ENCODE assay signal across 17 cellular contexts in genomic region chr19:9566729-9567128, GRCh38. TPM values are rescaled to one million over a fixed set of nuclear protein-coding genes. Genes with fewer than 3 reads are reported as not detected.
A peak's percentile ranks its signal among the peaks of the same experiment; 100 is the strongest.
DNase-seq lines count a peak whose midpoint lies in the region; ATAC-seq and TF ChIP-seq lines count a peak whose summit lies in the region.
"Had no signal": no experiment of that assay in that cellular context is flagged by ENCODE, and none has a peak within 500 bp of the region (broad histone marks: within the 10 kb centered on the region; RNA-seq: fewer than 3 reads in every experiment).

No MANE protein-coding gene starts in this region.

- H3K27ac ChIP-seq in C4-2B = no peak overlapping the region
- no peak overlapping the region for H3K27ac ChIP-seq in GM23338 (ENCODE audit: low read depth)
- H3K27ac ChIP-seq in liver (ENCODE audit: low read depth in 1 of 2, low read length in 2 of 2) = no peak overlapping the region
- H3K27ac ChIP-seq: ascending aorta, sigmoid colon had no signal

- H2AFZ ChIP-seq in GM23338 = no peak overlapping the region

- DNase-seq in GM23338 (ENCODE audit: low spot score) (peak; percentile 42), RKO (ENCODE audit: low spot score) (peak; percentile 68)
- no peak for DNase-seq in stimulated activated CD4-positive, alpha-beta T cell treated with anti-CD3 and anti-CD28 coated beads, Interleukin-15, amount 100 ng/mL, for 24 hours
- DNase-seq: activated CD8-positive, alpha-beta memory T cell treated with anti-CD3 and anti-CD28 coated beads, Interleukin-2, amount 50 U/mL, for 4 hours; activated naive CD4-positive, alpha-beta T cell; NCI-H2029 treated with DMSO at 0.1 percent for 48 hours; NCI-H526 treated with DMSO at 0.1 percent for 48 hours; sigmoid colon; substantia nigra had no signal

- peak; percentile 15; the same call in 1 of the 2 replicates for TF ChIP-seq CTCF in C4-2B (conservative IDR thresholded peaks at IDR 0.05)
- TF ChIP-seq CTCF in GM23338 (conservative IDR thresholded peaks at IDR 0.05; ENCODE audit: low read depth in 2 of 2) = peak; percentile 13 to 46; a peak in 2 of 4 replicates
- no peak for TF ChIP-seq CTCF in liver (IDR thresholded peaks at IDR 0.05; ENCODE audit: low read depth, low read length, missing input control)

- peaks cover 61 to 92% (median 69%) of the 10 kb centered on the region in 4 donors for H3K9me3 ChIP-seq in liver (ENCODE audit: control insufficient read depth in 4 of 4, low read length in 3 of 4)

- no peak for TF ChIP-seq RAD21 in liver (IDR thresholded peaks at IDR 0.05)

- no peak overlapping the region for H3K4me3 Mint-ChIP-seq in GM23338
- H3K4me3 Mint-ChIP-seq: dendritic cell treated with granulocyte-macrophage colony-stimulating factor and Interleukin-4, amounts not matched to agents 40 ng/mL and 50 ng/mL, for 4 days; T-helper 2 cell treated with Interferon-gamma antibody and Interleukin-4, amounts not matched to agents 5 μg/mL and 100 μg/mL, for 36 hours had no signal

- ATAC-seq in GM23338 (no peak), HG02884 (IDR thresholded peaks at IDR 0.05; ENCODE audit: unreplicated experiment) (no peak), GM21529 (IDR thresholded peaks at IDR 0.05; ENCODE audit: unreplicated experiment) (no peak)
- ATAC-seq: left lobe of liver had no signal

- peaks cover 26% of the 10 kb centered on the region for H3F3A ChIP-seq in GM23338 (replicated peaks; ENCODE audit: low read depth)

- H3K9me2 ChIP-seq in GM23338 (ENCODE audit: insufficient read depth) = no peaks in the 10 kb centered on the region; the same call in 1 of the 2 replicates

- peaks cover 52% of the 10 kb centered on the region for H4K20me1 ChIP-seq in GM23338 (replicated peaks; ENCODE audit: insufficient read depth)

- no peaks in the 10 kb centered on the region for H3K4me1 Mint-ChIP-seq in GM23338

- H3K4me3 ChIP-seq in GM23338 = peak overlapping the region; percentile 7; the same call in 1 of the 2 replicates
- peak overlapping the region in 2 of 3 donors; percentile 61 to 65 for H3K4me3 ChIP-seq in liver (ENCODE audit: low read depth in 1 of 3, low read length in 3 of 3)
- H3K4me3 ChIP-seq: ascending aorta, sigmoid colon had no signal

- H3K9me3 Mint-ChIP-seq in GM23338 = peaks cover 97% of the 10 kb centered on the region

- H3K9ac ChIP-seq in liver (ENCODE audit: low read depth in 1 of 2, low read length in 2 of 2) = no peak overlapping the region

- H3K36me3 ChIP-seq in GM23338 (ENCODE audit: insufficient read depth) = peaks cover 82% of the 10 kb centered on the region
- H3K36me3 ChIP-seq in liver (ENCODE audit: control insufficient read depth in 4 of 4, insufficient read depth in 3 of 4, low read depth in 1 of 4, low read length in 3 of 4) = peaks cover 15 to 71% (median 68%) of the 10 kb centered on the region in 4 donors

- peaks cover 100% of the 10 kb centered on the region for H3K36me3 Mint-ChIP-seq in GM23338 (ENCODE audit: low read depth)

- no peak overlapping the region for H3K27ac Mint-ChIP-seq in GM23338
- H3K27ac Mint-ChIP-seq: dendritic cell treated with granulocyte-macrophage colony-stimulating factor and Interleukin-4, amounts not matched to agents 40 ng/mL and 50 ng/mL, for 4 days; T-helper 2 cell treated with Interferon-gamma antibody and Interleukin-4, amounts not matched to agents 5 μg/mL and 100 μg/mL, for 36 hours had no signal

- H3K4me2 ChIP-seq in GM23338 = no peak overlapping the region

- H3K27me3 Mint-ChIP-seq in GM23338 (ENCODE audit: insufficient read depth, low read depth, poor library complexity) = peaks cover 36% of the 10 kb centered on the region
- H3K27me3 Mint-ChIP-seq: dendritic cell treated with granulocyte-macrophage colony-stimulating factor and Interleukin-4, amounts not matched to agents 40 ng/mL and 50 ng/mL, for 4 days had no signal

- no peaks in the 10 kb centered on the region; the same call in 1 of the 2 replicates for H3K27me3 ChIP-seq in GM23338 (ENCODE audit: insufficient read depth)
- no peaks in the 10 kb centered on the region for H3K27me3 ChIP-seq in liver (ENCODE audit: control insufficient read depth in 4 of 4, insufficient read depth in 4 of 4, low read length in 3 of 4)
- H3K27me3 ChIP-seq: ascending aorta, sigmoid colon had no signal

- H3K79me2 ChIP-seq in GM23338 (replicated peaks; ENCODE audit: insufficient read depth) = peaks cover 100% of the 10 kb centered on the region

- WGBS in liver = 100% methylated on average over 1 of the region's 1 CpG

- H3K4me1 ChIP-seq in GM23338 (ENCODE audit: insufficient read depth) (no peaks in the 10 kb centered on the region), liver (ENCODE audit: control insufficient read depth in 4 of 4, insufficient read depth in 4 of 4, low read length in 3 of 4) (no peaks in the 10 kb centered on the region)
- H3K4me1 ChIP-seq: ascending aorta, sigmoid colon had no signal

TF ChIP-seq in GM23338, 12 proteins besides CTCF, POLR2A, EP300 and RAD21 (continues in another document):
- TF ChIP-seq JUNB (IDR thresholded peaks at IDR 0.05; ENCODE audit: unreplicated experiment) (no peak), EZH2 (IDR thresholded peaks at IDR 0.05; ENCODE audit: low read depth, unreplicated experiment) (no peak)

TF ChIP-seq in liver, 16 proteins besides CTCF, POLR2A, EP300 and RAD21 (continues in another document):
- no peak for TF ChIP-seq TAF1 (conservative IDR thresholded peaks at IDR 0.05)
- no peak for TF ChIP-seq FOXA2 (IDR thresholded peaks at IDR 0.05)
- TF ChIP-seq ATF3 (IDR thresholded peaks at IDR 0.05) = no peak
- no peak for TF ChIP-seq SP1 (IDR thresholded peaks at IDR 0.05)
- TF ChIP-seq NR2F2 (IDR thresholded peaks at IDR 0.05) = no peak
- TF ChIP-seq ZBTB33 (IDR thresholded peaks at IDR 0.05) = no peak
- TF ChIP-seq REST (IDR thresholded peaks at IDR 0.05) = no peak
- no peak for TF ChIP-seq GABPA (IDR thresholded peaks at IDR 0.05 in 1 of 2, conservative IDR thresholded peaks at IDR 0.05 in 1 of 2)
- TF ChIP-seq JUND (IDR thresholded peaks at IDR 0.05) = no peak
- TF ChIP-seq HNF4A (conservative IDR thresholded peaks at IDR 0.05) = no peak
- no peak for TF ChIP-seq EGR1 (IDR thresholded peaks at IDR 0.05; ENCODE audit: low read depth in 2 of 2)
- TF ChIP-seq FOXA1 (IDR thresholded peaks at IDR 0.05) = no peak
- TF ChIP-seq RXRA (IDR thresholded peaks at IDR 0.05) = no peak
- TF ChIP-seq MAX (IDR thresholded peaks at IDR 0.05) = no peak

RNA-seq across cellular contexts. Expression of gene ZNF121, which starts 17.6 kb away (rescaled TPM):
- 252 and 263 TPM in 2 replicates for total RNA-seq in GM23338 (2014; rRNA removed; shearing (Covaris generic))
- polyA plus RNA-seq in GM23338 (2016; fragmentation: Nextera tagmentation; extraction: Ambion mirVana) (42.3 and 50.8 TPM in 2 replicates), liver (1 to 10 TPM; 1.7 to 3.7 TPM)
- 10 to 100 TPM; 19.8 to 23.5 TPM for total RNA-seq in liver

RNA-seq across cellular contexts. Expression of gene ZNF426, which starts 28.3 kb away (rescaled TPM):
- total RNA-seq in GM23338 (2014; rRNA removed; shearing (Covaris generic)) = 20.0 and 22.7 TPM in 2 replicates
- polyA plus RNA-seq in GM23338 (2016; fragmentation: Nextera tagmentation; extraction: Ambion mirVana) = 10.5 and 11.0 TPM in 2 replicates
- total RNA-seq in liver = 1 to 10 TPM; 4.4 to 6.8 TPM
- 1 to 10 TPM in 1 of 2 donors, under 1 TPM in 1; 0.75 to 1.3 TPM for polyA plus RNA-seq in liver

RNA-seq across cellular contexts. Expression of gene ZNF561, which starts 54.3 kb away (rescaled TPM):
- 69.9 and 71.1 TPM in 2 replicates for total RNA-seq in GM23338 (2014; rRNA removed; shearing (Covaris generic))
- polyA plus RNA-seq in GM23338 (2016; fragmentation: Nextera tagmentation; extraction: Ambion mirVana) = 20.5 and 22.7 TPM in 2 replicates
- 10 to 100 TPM; 14.3 to 26.8 TPM for total RNA-seq in liver
- 10 to 100 TPM in 1 of 2 donors, 1 to 10 TPM in 1; 8.5 to 11.5 TPM for polyA plus RNA-seq in liver

Comparison
In these comparisons a context has a peak if more than half of its experiments do, and no peak if none do; other contexts are left out.
1. RNA of gene ZNF121, which starts 17.6 kb away (total RNA-seq): 252 to 263 TPM in GM23338; 19.8 to 23.5 TPM in liver; every median in the first group is over 10 times any median in the second.